ENCODE assay signal across 8 cellular contexts in the genomic region with DNA sequence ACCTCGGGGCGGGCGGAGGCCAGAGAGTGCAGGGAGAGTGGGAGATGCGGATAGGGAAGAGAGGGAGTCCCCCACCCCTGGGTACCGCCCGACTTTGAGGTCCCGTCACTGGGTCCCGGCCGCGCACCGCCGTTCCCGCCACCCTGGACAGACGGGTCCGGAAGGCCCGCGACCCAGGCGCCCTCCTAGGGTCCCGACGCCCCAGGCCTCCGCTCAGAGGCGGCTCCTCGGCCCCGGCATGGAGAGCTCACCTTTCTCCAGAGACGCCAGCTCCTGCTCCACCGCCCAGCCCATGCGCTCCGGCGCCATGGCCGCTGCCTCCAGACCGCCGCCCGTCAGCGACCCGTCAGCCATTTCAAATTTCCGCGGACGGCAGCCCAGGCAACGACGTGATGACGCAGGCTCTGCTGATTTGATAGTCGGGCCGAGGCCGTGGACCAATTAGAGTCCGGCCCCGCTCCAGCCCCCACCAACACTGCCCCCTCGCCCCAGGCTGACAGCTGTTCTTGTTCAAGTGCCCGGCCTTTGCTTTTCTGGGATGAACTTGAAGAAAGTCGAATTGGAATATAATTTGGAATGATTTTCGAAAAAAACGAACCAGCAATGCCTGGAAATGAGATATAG. TPM values are rescaled to one million over a fixed set of nuclear protein-coding genes. Genes with fewer than 3 reads are reported as not detected.
DNase-seq lines count a peak whose midpoint lies in the region; ATAC-seq and TF ChIP-seq lines count a peak whose summit lies in the region.

A gene with protein sequence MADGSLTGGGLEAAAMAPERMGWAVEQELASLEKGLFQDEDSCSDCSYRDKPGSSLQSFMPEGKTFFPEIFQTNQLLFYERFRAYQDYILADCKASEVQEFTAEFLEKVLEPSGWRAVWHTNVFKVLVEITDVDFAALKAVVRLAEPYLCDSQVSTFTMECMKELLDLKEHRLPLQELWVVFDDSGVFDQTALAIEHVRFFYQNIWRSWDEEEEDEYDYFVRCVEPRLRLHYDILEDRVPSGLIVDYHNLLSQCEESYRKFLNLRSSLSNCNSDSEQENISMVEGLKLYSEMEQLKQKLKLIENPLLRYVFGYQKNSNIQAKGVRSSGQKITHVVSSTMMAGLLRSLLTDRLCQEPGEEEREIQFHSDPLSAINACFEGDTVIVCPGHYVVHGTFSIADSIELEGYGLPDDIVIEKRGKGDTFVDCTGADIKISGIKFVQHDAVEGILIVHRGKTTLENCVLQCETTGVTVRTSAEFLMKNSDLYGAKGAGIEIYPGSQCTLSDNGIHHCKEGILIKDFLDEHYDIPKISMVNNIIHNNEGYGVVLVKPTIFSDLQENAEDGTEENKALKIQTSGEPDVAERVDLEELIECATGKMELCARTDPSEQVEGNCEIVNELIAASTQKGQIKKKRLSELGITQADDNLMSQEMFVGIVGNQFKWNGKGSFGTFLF (minus strand): TSS at position 374 of the 624 bp plus-strand sequence. CDS start 20 bp downstream, at position 354.

- WGBS in heart left ventricle, 4 donors: 0 to 1% (median 0%) methylated on average over 17 to 51 of the region's 51 CpGs

- no peaks in the 10 kb centered on the region for H3K27me3 Mint-ChIP-seq in HFFc6 (ENCODE audit: insufficient read depth)
- peaks cover 23% of the 10 kb centered on the region for H3K27me3 Mint-ChIP-seq in activated naive CD8-positive, alpha-beta T cell treated with anti-CD3 and anti-CD28 coated beads for 36 hours

- peaks cover 36% of the 10 kb centered on the region for H3K4me1 Mint-ChIP-seq in HFFc6 (ENCODE audit: low read depth)
- peaks cover 9% of the 10 kb centered on the region for H3K4me1 Mint-ChIP-seq in activated naive CD8-positive, alpha-beta T cell treated with anti-CD3 and anti-CD28 coated beads for 36 hours

- peak within 1 kb of the TSS; percentile 96 for H3K4me3 Mint-ChIP-seq in HFFc6
- H3K4me3 Mint-ChIP-seq in activated naive CD8-positive, alpha-beta T cell treated with anti-CD3 and anti-CD28 coated beads for 36 hours: peak within 1 kb of the TSS; percentile 92

- peak; percentile 64 to 91 (median 88) for ATAC-seq in heart left ventricle
- peak; percentile 90 for ATAC-seq in upper lobe of right lung

- peaks cover 0 to 2% (median 0%) of the 10 kb centered on the region in 9 donors for H3K36me3 ChIP-seq in heart left ventricle
- H3K36me3 ChIP-seq in upper lobe of right lung: no peaks in the 10 kb centered on the region

- H3K27me3 ChIP-seq in heart left ventricle: no peaks in the 10 kb centered on the region
- H3K27me3 ChIP-seq in upper lobe of right lung: no peaks in the 10 kb centered on the region

- peak within 1 kb of the TSS; percentile 92 for H3K27ac Mint-ChIP-seq in HFFc6
- H3K27ac Mint-ChIP-seq in activated naive CD8-positive, alpha-beta T cell treated with anti-CD3 and anti-CD28 coated beads for 36 hours: peak within 1 kb of the TSS; percentile 83

- peak within 1 kb of the TSS; percentile 8 to 80 (median 56) for H3K4me3 ChIP-seq in heart left ventricle
- H3K4me3 ChIP-seq in upper lobe of right lung: peak within 1 kb of the TSS; percentile 64

- intact Hi-C loops in heart left ventricle (cut with DNase I): no loop called here
- intact Hi-C loops in posterior vena cava (cut with DNase I): no loop called here
- intact Hi-C loops in upper lobe of right lung (cut with DNase I): no loop called here

- H3K9me3 ChIP-seq in heart left ventricle (no peaks in the 10 kb centered on the region), upper lobe of right lung (no peaks in the 10 kb centered on the region)

- TF ChIP-seq CTCF in GM10266 (IDR thresholded peaks at IDR 0.05; ENCODE audit: control insufficient read depth, insufficient read depth, low read depth, missing control alignments) (no peak), HFFc6 (IDR thresholded peaks at IDR 0.05) (no peak), heart left ventricle (IDR thresholded peaks at IDR 0.05) (no peak), upper lobe of right lung (IDR thresholded peaks at IDR 0.05) (no peak)

- TF ChIP-seq POLR2A in heart left ventricle (IDR thresholded peaks at IDR 0.05): no peak

- H3K4me1 ChIP-seq in heart left ventricle (peaks cover 0 to 24% (median 8%) of the 10 kb centered on the region in 12 donors), upper lobe of right lung (peaks cover 8% of the 10 kb centered on the region)

- DNase-seq in GM10266 (ENCODE audit: extremely low spot score): peak; percentile 92
- DNase-seq in HFFc6: peak; percentile 85
- peak; percentile 91 for DNase-seq in NAMALWA (ENCODE audit: low spot score)
- peak; percentile 85 for DNase-seq in SKM-1 treated with dmso at 0.1 percent for 144 hours (lab: John Stamatoyannopoulos, UW; ENCODE audit: unreplicated experiment)
- DNase-seq in activated naive CD8-positive, alpha-beta T cell treated with anti-CD3 and anti-CD28 coated beads for 36 hours: peak; percentile 84
- DNase-seq in heart left ventricle: peak; percentile 84 to 90 (median 86)
- peak; percentile 94 for DNase-seq in posterior vena cava (ENCODE audit: low spot score)
- peak; percentile 87 for DNase-seq in upper lobe of right lung

- H3K27ac ChIP-seq in heart left ventricle: peak within 1 kb of the TSS in 1 of 12 donors; percentile 9
- H3K27ac ChIP-seq in upper lobe of right lung: no peak within 1 kb of the TSS

- H3K36me3 Mint-ChIP-seq in HFFc6 (ENCODE audit: low read depth): no peaks in the 10 kb centered on the region
- H3K36me3 Mint-ChIP-seq in activated naive CD8-positive, alpha-beta T cell treated with anti-CD3 and anti-CD28 coated beads for 36 hours: peaks cover 22% of the 10 kb centered on the region

- H3K9me3 Mint-ChIP-seq in HFFc6: no peaks in the 10 kb centered on the region
- no peaks in the 10 kb centered on the region for H3K9me3 Mint-ChIP-seq in activated naive CD8-positive, alpha-beta T cell treated with anti-CD3 and anti-CD28 coated beads for 36 hours

RNA-seq across cellular contexts. Expression of the gene that starts here (rescaled TPM):
- total RNA-seq in HFFc6 (2021; fragmentation: NEBNext Ultra II Directional; extraction: Animal tissue kit (Norgen Biotek cat#: 25700)): 10 to 100 TPM; 20.8 to 50.5 (median 49.1) TPM
- total RNA-seq in activated naive CD8-positive, alpha-beta T cell treated with anti-CD3 and anti-CD28 coated beads for 36 hours: 10 to 100 TPM; 39.5 to 41.6 TPM
- total RNA-seq in heart left ventricle (1 to 10 TPM in 3 of 9 donors, under 1 TPM in 6; 0.19 to 7.6 (median 0.76) TPM), posterior vena cava (1 to 10 TPM in 1 of 2 donors, under 1 TPM in 1; 0.76 to 2.5 TPM), upper lobe of right lung (1.0 TPM)
- under 1 TPM; 0.28 to 0.57 TPM for polyA plus RNA-seq in heart left ventricle
